In the genomic region with DNA sequence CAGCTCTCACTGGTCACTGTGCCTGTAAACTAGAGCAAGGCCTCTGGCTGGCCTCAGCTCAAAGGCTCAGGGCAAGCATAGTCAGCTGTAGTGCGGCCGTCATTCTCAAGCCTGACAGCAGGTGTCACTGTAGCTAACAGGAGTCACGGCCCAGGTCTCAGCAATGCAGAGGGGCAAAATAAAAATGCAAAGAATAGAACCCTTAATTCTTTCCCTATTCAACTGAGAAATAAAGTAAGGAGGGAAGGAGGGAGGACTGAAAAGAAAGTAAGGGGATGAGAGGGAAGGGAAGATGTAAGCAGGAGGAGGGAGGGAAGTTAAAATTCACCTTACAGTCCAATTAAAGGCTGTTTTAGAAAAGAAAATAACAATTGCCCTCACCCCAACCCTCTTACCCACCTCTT, we compare ENCODE assay signal across 8 cellular contexts.
A peak's percentile ranks its signal among the peaks of the same experiment; 100 is the strongest.
DNase-seq lines count a peak whose midpoint lies in the region; ATAC-seq and TF ChIP-seq lines count a peak whose summit lies in the region.

No MANE protein-coding gene starts in this region.

- H3K9me3 ChIP-seq in PC-3 (ENCODE audit: low read length), result no peaks in the 10 kb centered on the region
- H3K9me3 ChIP-seq in neuronal stem cell (replicated peaks in 1 of 2; ENCODE audit: control insufficient read depth in 2 of 2, insufficient read depth in 1 of 2, low read depth in 1 of 2, low read length in 2 of 2), result no peaks in the 10 kb centered on the region

- no peak overlapping the region for H2BK5ac ChIP-seq in neuronal stem cell (ENCODE audit: low read length)

- no peaks in the 10 kb centered on the region for H3K79me1 ChIP-seq in neuronal stem cell (ENCODE audit: low read depth, low read length)

- BruUV-seq in PC-3 (replicated peaks; lab: Mats Ljungman, UMichigan), result no TSS peak

- H3F3A ChIP-seq in PC-3 (ENCODE audit: low read length, unreplicated experiment), result peaks cover 9% of the 10 kb centered on the region

- H2BK12ac ChIP-seq in neuronal stem cell (ENCODE audit: low read length), result no peak overlapping the region

- H4K20me1 ChIP-seq in PC-3 (ENCODE audit: low read length), result no peaks in the 10 kb centered on the region

- H3K79me2 ChIP-seq in PC-3 (ENCODE audit: low read length), result no peaks in the 10 kb centered on the region

- no peak overlapping the region for H2BK15ac ChIP-seq in neuronal stem cell (ENCODE audit: low read length)

- H3K27ac ChIP-seq in PC-3 (ENCODE audit: low read length), result no peak overlapping the region
- no peak overlapping the region for H3K27ac ChIP-seq in neuronal stem cell (replicated peaks; ENCODE audit: low read length)

- intact Hi-C loops in PC-3 (cut with micrococcal nuclease), result loop anchor here (1.0 to 5.0 kb wide), 5 partner anchors 56 to 321 kb away; no protein-coding TSS in a partner anchor

- no peak overlapping the region for H3K14ac ChIP-seq in neuronal stem cell (ENCODE audit: low read length)

- no peak overlapping the region for H2BK120ac ChIP-seq in neuronal stem cell (ENCODE audit: low read depth, low read length)

- no peak overlapping the region for H3K4me2 ChIP-seq in PC-3 (ENCODE audit: low read length)
- H3K4me2 ChIP-seq in neuronal stem cell (ENCODE audit: insufficient read depth, low read length, poor library complexity, severe bottlenecking), result no peak overlapping the region

- H3K4me3 ChIP-seq in PC-3 (ENCODE audit: low read length) (no peak overlapping the region), neuronal stem cell (ENCODE audit: low read length in 2 of 2) (no peak overlapping the region)

- DNase-seq in DMS79 (lab: John Stamatoyannopoulos, UW), result peak; percentile 37
- peak; percentile 33 for DNase-seq in HS-5 (ENCODE audit: low read depth)
- peak; percentile 83 for DNase-seq in PC-3
- DNase-seq in activated T-cell treated with anti-CD3 and anti-CD28 coated beads, Interleukin-2, amount 50 U/mL, for 48 hours, result peak; percentile 86 to 87
- peak; percentile 89 for DNase-seq in fibroblast of peridontal ligament (ENCODE audit: extremely low read depth)
- peak; percentile 60 for DNase-seq in neuronal stem cell (ENCODE audit: low spot score)
- peak; percentile 61 for DNase-seq in stromal cell of bone marrow (ENCODE audit: low read depth)

- WGBS in neuronal stem cell (ENCODE audit: extremely low coverage in 2 of 2, insufficient read length in 2 of 2, insufficient replicate concordance in 1 of 2), 2 donors, result no CpG with 5 or more reads among the region's 3 CpGs

- ATAC-seq in PC-3 (peak; percentile 79), GM18520 (IDR thresholded peaks at IDR 0.05; ENCODE audit: unreplicated experiment) (no peak)

- no peak overlapping the region for H4K91ac ChIP-seq in neuronal stem cell (ENCODE audit: low read depth, low read length, poor library complexity)

- H3K4ac ChIP-seq in neuronal stem cell (ENCODE audit: low read length), result no peak overlapping the region

- H3K9me2 ChIP-seq in PC-3 (replicated peaks; ENCODE audit: low read length), result no peaks in the 10 kb centered on the region

- H3K36me3 ChIP-seq in PC-3 (ENCODE audit: low read depth, low read length), result peaks cover 20% of the 10 kb centered on the region
- H3K36me3 ChIP-seq in neuronal stem cell (replicated peaks in 1 of 2; ENCODE audit: control insufficient read depth in 2 of 2, insufficient read depth in 2 of 2, low read length in 2 of 2), result peaks cover 24 to 92% of the 10 kb centered on the region in 2 donors

- H3K27me3 ChIP-seq in PC-3 (ENCODE audit: low read length) (no peaks in the 10 kb centered on the region), neuronal stem cell (ENCODE audit: control insufficient read depth in 3 of 3, insufficient read depth in 3 of 3, low read depth in 1 of 3, low read length in 3 of 3) (no peaks in the 10 kb centered on the region)

- H4K8ac ChIP-seq in neuronal stem cell (ENCODE audit: low read depth, low read length), result no peak overlapping the region

- POLR2A ChIA-PET in PC-3 (lab: Charles Lee; ENCODE audit: unreplicated experiment), result no interaction called here

- H3K4me1 ChIP-seq in PC-3 (ENCODE audit: insufficient read depth, low read length), result peaks cover 36% of the 10 kb centered on the region
- no peaks in the 10 kb centered on the region for H3K4me1 ChIP-seq in neuronal stem cell (ENCODE audit: control insufficient read depth in 2 of 2, insufficient read depth in 1 of 2, low read depth in 1 of 2, low read length in 2 of 2)

- H3K23ac ChIP-seq in neuronal stem cell (ENCODE audit: low read depth, low read length, poor library complexity), result no peak overlapping the region

- TF ChIP-seq CTCF in PC-3 (conservative IDR thresholded peaks at IDR 0.05; ENCODE audit: low read depth, low read length), result peak; percentile 92

- H2AFZ ChIP-seq in PC-3 (ENCODE audit: low read length), result no peak overlapping the region
- H2AFZ ChIP-seq in neuronal stem cell (ENCODE audit: low read length), result no peak overlapping the region

- H3K9ac ChIP-seq in PC-3 (ENCODE audit: low read length), result no peak overlapping the region
- no peak overlapping the region for H3K9ac ChIP-seq in neuronal stem cell (ENCODE audit: low read depth, low read length, poor library complexity)

- H3K18ac ChIP-seq in neuronal stem cell (ENCODE audit: low read length), result no peak overlapping the region

- H2AK5ac ChIP-seq in neuronal stem cell (ENCODE audit: low read depth, low read length), result no peak overlapping the region

- CTCF ChIA-PET in PC-3 (lab: Charles Lee), result interaction anchor here (0.6 to 2.2 kb wide), 8 partner anchors 16 to 264 kb away, joined by 3 to 16 read pairs (median 5); a partner anchor contains a TSS

Comparison
In these comparisons a context has a peak if more than half of its experiments do, and no peak if none do; other contexts are left out.
1. DNase-seq: peak in every context shown above with its lines; median percentile 89 in fibroblast of peridontal ligament; 86 in activated T-cell treated with anti-CD3 and anti-CD28 coated beads, Interleukin-2, amount 50 U/mL, for 48 hours; 83 in PC-3; 61 in stromal cell of bone marrow; 60 in neuronal stem cell; 37 in DMS79; 33 in HS-5.